ENCODE assay signal across 12 cellular contexts in genomic region chr22:33247758-33248157, GRCh38.
DNase-seq lines count a peak whose midpoint lies in the region; ATAC-seq and TF ChIP-seq lines count a peak whose summit lies in the region.
"Had no signal": no experiment of that assay in that cellular context is flagged by ENCODE, and none has a peak within 500 bp of the region (broad histone marks: within the 10 kb centered on the region; RNA-seq: fewer than 3 reads in every experiment).

No MANE protein-coding gene starts in this region.

- no TSS peak for BruUV-seq in A673 (replicated peaks; lab: Mats Ljungman, UMichigan)

- peak; percentile 59 for ATAC-seq in GM18517 (IDR thresholded peaks at IDR 0.05; ENCODE audit: unreplicated experiment)
- peak; percentile 77 for ATAC-seq in GM21529 (IDR thresholded peaks at IDR 0.05; ENCODE audit: unreplicated experiment)
- ATAC-seq in HG03558 (IDR thresholded peaks at IDR 0.05; ENCODE audit: extremely low read depth, unreplicated experiment), result peak; percentile 58
- peak; percentile 44 for ATAC-seq in foreskin keratinocyte
- ATAC-seq: right lobe of liver, T-helper 17 cell had no signal

- H3K9me3 ChIP-seq in A673 (ENCODE audit: low read depth, low read length, poor library complexity, severe bottlenecking), result no peaks in the 10 kb centered on the region
- H3K9me3 ChIP-seq: right lobe of liver, testis had no signal

- H3K4me1 ChIP-seq in foreskin keratinocyte (peaks cover 25% of the 10 kb centered on the region), A673 (ENCODE audit: insufficient read depth, low read length, poor library complexity, severe bottlenecking) (no peaks in the 10 kb centered on the region)
- H3K4me1 ChIP-seq: right lobe of liver, testis had no signal

- POLR2A ChIA-PET in A673 (lab: Charles Lee; ENCODE audit: low non-redundant PET), result no interaction called here

- H3K27me3 ChIP-seq in foreskin keratinocyte (no peaks in the 10 kb centered on the region), A673 (replicated peaks; ENCODE audit: insufficient read depth, low read depth, low read length, poor library complexity) (peaks cover 4% of the 10 kb centered on the region), H7 (ENCODE audit: control insufficient read depth, insufficient read depth, low read length) (no peaks in the 10 kb centered on the region)
- H3K27me3 ChIP-seq: right lobe of liver, testis had no signal

- CTCF ChIA-PET in A673 (lab: Charles Lee), result no interaction called here

- DNase-seq in foreskin keratinocyte (peak; percentile 20 to 56), iPS-NIHi7 (ENCODE audit: extremely low spot score) (no peak), A673 (ENCODE audit: low spot score) (no peak), H7 (no peak)
- no peak for DNase-seq in activated CD4-positive, alpha-beta T cell treated with anti-CD3 and anti-CD28 coated beads for 1 hour
- DNase-seq: islet precursor cell, right lobe of liver, T-helper 17 cell, testis had no signal

- H3K27ac ChIP-seq in foreskin keratinocyte, result no peak overlapping the region
- no peak overlapping the region for H3K27ac ChIP-seq in A673 (ENCODE audit: low read depth, low read length, poor library complexity, severe bottlenecking)
- H3K27ac ChIP-seq: right lobe of liver, testis had no signal

- H3K36me3 ChIP-seq in A673 (ENCODE audit: insufficient read depth, low read length, poor library complexity, severe bottlenecking), result no peaks in the 10 kb centered on the region
- no peaks in the 10 kb centered on the region for H3K36me3 ChIP-seq in H7 (replicated peaks; ENCODE audit: control insufficient read depth, insufficient read depth, low read length)
- H3K36me3 ChIP-seq: right lobe of liver had no signal

- H3K4me3 ChIP-seq in A673 (ENCODE audit: low read depth, low read length, poor library complexity, severe bottlenecking) (no peak overlapping the region), H7 (ENCODE audit: insufficient read depth, low read depth, low read length) (no peak overlapping the region)
- H3K4me3 ChIP-seq: right lobe of liver, testis had no signal

- TF ChIP-seq CTCF in foreskin keratinocyte (conservative IDR thresholded peaks at IDR 0.05), result no peak
- no peak for TF ChIP-seq CTCF in A673 (conservative IDR thresholded peaks at IDR 0.05; ENCODE audit: low read depth, low read length)

- intact Hi-C loops in A673 (cut with micrococcal nuclease; ENCODE audit: unreplicated experiment), result no loop called here

Comparison
In these comparisons a context has a peak if more than half of its experiments do, and no peak if none do; other contexts are left out.
1. DNase-seq: peak in foreskin keratinocyte (2 of 2); none in iPS-NIHi7 (single experiment), A673 (single experiment), activated CD4-positive, alpha-beta T cell treated with anti-CD3 and anti-CD28 coated beads for 1 hour (single experiment) and H7 (single experiment).
2. Peak in every context shown above with its lines, with median percentiles within 50 percentile points of each other: ATAC-seq.